2 cellular contexts compared by ENCODE assay signal in the genomic region with DNA sequence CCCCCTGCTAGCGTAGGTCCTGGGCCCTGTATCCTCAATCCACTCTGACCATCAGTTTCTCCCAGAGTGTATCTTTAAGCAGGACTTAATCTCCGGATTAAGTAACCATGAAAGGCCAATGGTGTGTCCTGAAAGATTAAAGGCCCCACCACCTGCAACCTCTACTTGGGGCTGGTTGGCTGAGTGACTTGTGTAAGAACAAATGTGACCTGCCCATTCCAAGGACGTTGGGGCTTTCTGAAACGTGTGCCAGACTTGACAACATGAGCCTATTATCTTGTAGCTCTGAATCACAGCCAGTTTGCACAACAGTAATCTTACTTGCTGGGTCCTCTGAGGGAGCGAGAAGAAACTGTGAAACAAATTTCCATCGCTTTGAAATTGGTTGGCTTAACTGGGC.
TF ChIP-seq lines count a peak whose summit lies in the region.

No MANE protein-coding gene starts in this region.

TF ChIP-seq in HepG2, 621 proteins besides CTCF, POLR2A, EP300 and RAD21:
- TF ChIP-seq, protein P1, sequence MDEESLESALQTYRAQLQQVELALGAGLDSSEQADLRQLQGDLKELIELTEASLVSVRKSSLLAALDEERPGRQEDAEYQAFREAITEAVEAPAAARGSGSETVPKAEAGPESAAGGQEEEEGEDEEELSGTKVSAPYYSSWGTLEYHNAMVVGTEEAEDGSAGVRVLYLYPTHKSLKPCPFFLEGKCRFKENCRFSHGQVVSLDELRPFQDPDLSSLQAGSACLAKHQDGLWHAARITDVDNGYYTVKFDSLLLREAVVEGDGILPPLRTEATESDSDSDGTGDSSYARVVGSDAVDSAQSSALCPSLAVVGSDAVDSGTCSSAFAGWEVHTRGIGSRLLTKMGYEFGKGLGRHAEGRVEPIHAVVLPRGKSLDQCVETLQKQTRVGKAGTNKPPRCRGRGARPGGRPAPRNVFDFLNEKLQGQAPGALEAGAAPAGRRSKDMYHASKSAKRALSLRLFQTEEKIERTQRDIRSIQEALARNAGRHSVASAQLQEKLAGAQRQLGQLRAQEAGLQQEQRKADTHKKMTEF (CRISPR knock-in tag; IDR thresholded peaks at IDR 0.05), result no peak
- TF ChIP-seq ZNF326 (CRISPR knock-in tag; IDR thresholded peaks at IDR 0.05; ENCODE audit: borderline replicate concordance) (no peak), CEBPB (IDR thresholded peaks at IDR 0.05; ENCODE audit: borderline replicate concordance, low read depth, low read length) (no peak), ZNF713 (CRISPR knock-in tag; IDR thresholded peaks at IDR 0.05) (no peak), ZNF772 (CRISPR knock-in tag; IDR thresholded peaks at IDR 0.05) (no peak), ZNF776 (CRISPR knock-in tag; IDR thresholded peaks at IDR 0.05) (no peak), ZNF570 (CRISPR knock-in tag; IDR thresholded peaks at IDR 0.05; ENCODE audit: borderline replicate concordance) (no peak), ZNF263 (CRISPR knock-in tag; IDR thresholded peaks at IDR 0.05) (no peak), GATAD2A (CRISPR knock-in tag; IDR thresholded peaks at IDR 0.05) (no peak), ZFP36 (IDR thresholded peaks at IDR 0.05; ENCODE audit: borderline replicate concordance, low read depth, low read length, partially characterized antibody) (no peak), SMYD3 (CRISPR knock-in tag; IDR thresholded peaks at IDR 0.05) (no peak), NFE2L1 (CRISPR knock-in tag; IDR thresholded peaks at IDR 0.05; ENCODE audit: borderline replicate concordance) (no peak), HCFC1 (IDR thresholded peaks at IDR 0.05; ENCODE audit: low read depth, low read length) (no peak), ARNTL (CRISPR knock-in tag; IDR thresholded peaks at IDR 0.05) (no peak)
- TF ChIP-seq, protein P2, sequence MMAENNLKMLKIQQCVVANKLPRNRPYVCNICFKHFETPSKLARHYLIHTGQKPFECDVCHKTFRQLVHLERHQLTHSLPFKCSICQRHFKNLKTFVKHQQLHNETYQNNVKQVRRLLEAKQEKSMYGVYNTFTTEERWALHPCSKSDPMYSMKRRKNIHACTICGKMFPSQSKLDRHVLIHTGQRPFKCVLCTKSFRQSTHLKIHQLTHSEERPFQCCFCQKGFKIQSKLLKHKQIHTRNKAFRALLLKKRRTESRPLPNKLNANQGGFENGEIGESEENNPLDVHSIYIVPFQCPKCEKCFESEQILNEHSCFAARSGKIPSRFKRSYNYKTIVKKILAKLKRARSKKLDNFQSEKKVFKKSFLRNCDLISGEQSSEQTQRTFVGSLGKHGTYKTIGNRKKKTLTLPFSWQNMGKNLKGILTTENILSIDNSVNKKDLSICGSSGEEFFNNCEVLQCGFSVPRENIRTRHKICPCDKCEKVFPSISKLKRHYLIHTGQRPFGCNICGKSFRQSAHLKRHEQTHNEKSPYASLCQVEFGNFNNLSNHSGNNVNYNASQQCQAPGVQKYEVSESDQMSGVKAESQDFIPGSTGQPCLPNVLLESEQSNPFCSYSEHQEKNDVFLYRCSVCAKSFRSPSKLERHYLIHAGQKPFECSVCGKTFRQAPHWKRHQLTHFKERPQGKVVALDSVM (CRISPR knock-in tag; IDR thresholded peaks at IDR 0.05), result no peak

TF ChIP-seq in K562, 482 proteins besides CTCF, POLR2A, EP300 and RAD21:
- TF ChIP-seq HMG20B (CRISPR knock-in tag; IDR thresholded peaks at IDR 0.05) (no peak), CBFA2T3 (IDR thresholded peaks at IDR 0.05) (0 out of 2 replicates have a peak, but pooled peaks have one; percentile 11)
